ENCODE assay signal across 18 cellular contexts in the genomic region with DNA sequence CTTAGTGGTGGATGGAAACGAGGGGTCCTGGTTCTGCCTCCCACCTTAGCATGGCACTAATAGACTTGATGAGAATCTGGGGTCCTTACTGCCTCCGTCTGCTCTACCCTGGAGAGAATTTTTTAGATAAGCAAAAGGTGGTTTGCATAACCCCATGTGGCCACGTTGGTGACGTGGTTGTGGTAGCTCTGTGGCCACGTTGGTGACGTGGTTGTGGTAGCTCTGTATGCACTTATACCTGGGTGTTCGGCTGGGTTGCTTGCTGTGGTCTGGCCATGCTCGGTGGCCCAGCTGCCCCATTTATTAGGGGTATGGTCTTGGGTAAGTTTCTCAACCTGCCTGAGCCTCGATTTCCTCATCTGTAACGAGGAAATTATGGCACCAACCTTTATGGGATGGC.
A peak's percentile ranks its signal among the peaks of the same experiment; 100 is the strongest.
DNase-seq lines count a peak whose midpoint lies in the region; ATAC-seq and TF ChIP-seq lines count a peak whose summit lies in the region.
"Had no signal": no experiment of that assay in that cellular context is flagged by ENCODE, and none has a peak within 500 bp of the region (broad histone marks: within the 10 kb centered on the region; RNA-seq: fewer than 3 reads in every experiment).

No MANE protein-coding gene starts in this region.

- no peak overlapping the region for H3K27ac ChIP-seq in effector memory CD4-positive, alpha-beta T cell (ENCODE audit: insufficient read depth, low read length, poor library complexity, severe bottlenecking)
- H3K27ac ChIP-seq in WERI-Rb-1: no peak overlapping the region
- H3K27ac ChIP-seq: breast epithelium, heart left ventricle, HL-60, skin epidermis had no signal

- no peaks in the 10 kb centered on the region for H3K36me3 ChIP-seq in effector memory CD4-positive, alpha-beta T cell (ENCODE audit: control insufficient read depth, insufficient read depth, low read length)
- H3K36me3 ChIP-seq in WERI-Rb-1: no peaks in the 10 kb centered on the region
- H3K36me3 ChIP-seq: breast epithelium, heart left ventricle had no signal

- no peak for TF ChIP-seq CTCF in WERI-Rb-1 (IDR thresholded peaks at IDR 0.05; ENCODE audit: low read depth, low read length)

- no peak for ATAC-seq in GM21367 (IDR thresholded peaks at IDR 0.05; ENCODE audit: unreplicated experiment)
- ATAC-seq: activated CD4-positive, CD25-positive, alpha-beta regulatory T cell treated with anti-CD3 and anti-CD28 coated beads, Interleukin-2, amount 50 U/mL, for 24 hours; heart left ventricle; left lobe of liver had no signal

- no peaks in the 10 kb centered on the region for H3K27me3 ChIP-seq in effector memory CD4-positive, alpha-beta T cell (replicated peaks; ENCODE audit: control insufficient read depth, insufficient read depth, low read length, poor library complexity, severe bottlenecking)
- no peaks in the 10 kb centered on the region for H3K27me3 ChIP-seq in WERI-Rb-1 (ENCODE audit: insufficient read depth, low read depth, severe bottlenecking)
- H3K27me3 ChIP-seq: breast epithelium, heart left ventricle had no signal

- H3K4me1 ChIP-seq in effector memory CD4-positive, alpha-beta T cell (ENCODE audit: control insufficient read depth, insufficient read depth, low read length, poor library complexity, severe bottlenecking): peaks cover 25% of the 10 kb centered on the region

- no peak overlapping the region for H3K4me3 ChIP-seq in effector memory CD4-positive, alpha-beta T cell (ENCODE audit: insufficient read depth, low read depth, low read length, poor library complexity, severe bottlenecking)
- no peak overlapping the region for H3K4me3 ChIP-seq in WERI-Rb-1 (ENCODE audit: low read depth, low read length)
- H3K4me3 ChIP-seq: breast epithelium, heart left ventricle, skin epidermis had no signal

- peak; percentile 26 for DNase-seq in stimulated activated CD4-positive, alpha-beta T cell treated with anti-CD3 and anti-CD28 coated beads, Interleukin-4, amount 100 ng/mL, for 24 hours
- DNase-seq in stimulated activated CD4-positive, alpha-beta T cell treated with anti-CD3 and anti-CD28 coated beads, Interleukin-2, amount 100 ng/mL, for 48 hours: no peak
- DNase-seq in activated CD8-positive, alpha-beta memory T cell treated with anti-CD3 and anti-CD28 coated beads for 4 hours (ENCODE audit: low read depth in 2 of 2): peak; percentile 53 to 55
- DNase-seq in effector memory CD4-positive, alpha-beta T cell: peak; percentile 33 to 56 (median 39)
- DNase-seq in WERI-Rb-1: no peak
- DNase-seq in NCI-H128 (lab: John Stamatoyannopoulos, UW; ENCODE audit: unreplicated experiment): no peak
- no peak for DNase-seq in medulla oblongata (ENCODE audit: extremely low spot score)
- DNase-seq: GF-D8; NCI-H510A treated with DMSO at 0.1 percent for 48 hours; Right ventricle myocardium superior; stimulated activated naive CD4-positive, alpha-beta T cell treated with Interleukin-2 at 50 U/mL for 16 hours had no signal

- H3K9me3 ChIP-seq in effector memory CD4-positive, alpha-beta T cell (ENCODE audit: control insufficient read depth, low read length): no peaks in the 10 kb centered on the region
- H3K9me3 ChIP-seq in WERI-Rb-1 (ENCODE audit: severe bottlenecking): no peaks in the 10 kb centered on the region
- H3K9me3 ChIP-seq: breast epithelium, heart left ventricle had no signal

Comparison
In these comparisons a context has a peak if more than half of its experiments do, and no peak if none do; other contexts are left out.
1. DNase-seq: peak in stimulated activated CD4-positive, alpha-beta T cell treated with anti-CD3 and anti-CD28 coated beads, Interleukin-4, amount 100 ng/mL, for 24 hours (single experiment), activated CD8-positive, alpha-beta memory T cell treated with anti-CD3 and anti-CD28 coated beads for 4 hours (2 of 2) and effector memory CD4-positive, alpha-beta T cell (3 of 3); none in stimulated activated CD4-positive, alpha-beta T cell treated with anti-CD3 and anti-CD28 coated beads, Interleukin-2, amount 100 ng/mL, for 48 hours (0 of 2), WERI-Rb-1 (single experiment), NCI-H128 (single experiment) and medulla oblongata (single experiment).